8 cellular contexts compared by ENCODE assay signal in the genomic region with DNA sequence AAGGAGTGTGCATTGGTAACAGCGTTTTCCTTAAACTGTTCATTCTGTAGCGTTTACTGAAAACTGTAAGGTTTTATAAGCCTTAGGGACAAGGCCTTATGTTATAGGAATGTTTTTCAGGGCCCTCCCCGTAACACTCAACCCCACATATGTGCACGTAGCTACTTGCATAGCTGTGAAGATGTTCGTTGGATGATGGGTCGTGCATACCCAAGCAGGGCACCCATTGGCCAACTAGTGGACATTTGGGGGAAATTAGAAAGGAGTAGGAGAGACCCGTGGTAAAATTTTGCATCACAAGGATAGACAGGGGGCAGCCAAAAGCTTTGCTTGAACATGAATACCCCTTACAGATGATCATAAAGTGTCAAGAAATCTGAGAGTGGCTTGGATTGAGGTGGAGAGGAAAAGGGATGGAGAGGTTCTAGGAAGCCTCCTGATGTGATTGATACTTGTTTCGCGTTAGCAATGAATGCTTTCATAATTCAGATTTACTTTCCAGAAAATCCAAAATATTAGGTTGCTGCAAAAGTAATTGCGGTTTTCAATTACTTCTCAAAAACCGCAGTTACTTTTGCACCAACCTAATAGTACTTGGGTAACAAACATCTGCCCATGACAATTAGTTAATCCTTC. TPM values are rescaled to one million over a fixed set of nuclear protein-coding genes. Genes with fewer than 3 reads are reported as not detected.
DNase-seq lines count a peak whose midpoint lies in the region; ATAC-seq and TF ChIP-seq lines count a peak whose summit lies in the region.

No MANE protein-coding gene starts in this region.

- H3K18ac ChIP-seq in IMR-90 (ENCODE audit: low read depth, low read length) = no peak overlapping the region

- peak overlapping the region; percentile 7; the same call in 1 of the 2 replicates for H4K5ac ChIP-seq in IMR-90 (ENCODE audit: low read depth, low read length)

- intact Hi-C loops in IMR-90 (cut with micrococcal nuclease) = no loop called here

- H2AFZ ChIP-seq in IMR-90 (replicated peaks; ENCODE audit: low read length, poor library complexity) = peak overlapping the region; percentile 77

- dilution Hi-C loops in IMR-90 (cut with HindIII; ENCODE audit: low sequenced_read_pairs, unreplicated experiment) = no loop called here

- H3K9me3 ChIP-seq in IMR-90 (ENCODE audit: control insufficient read depth, insufficient read depth, low read length) = no peaks in the 10 kb centered on the region
- H3K9me3 ChIP-seq in iPS-15b (ENCODE audit: control insufficient read depth, insufficient read depth, low read length) = no peaks in the 10 kb centered on the region

- peaks cover 3% of the 10 kb centered on the region; the same call in 1 of the 2 replicates for H3K36me3 ChIP-seq in IMR-90 (ENCODE audit: control insufficient read depth, insufficient read depth, low read length)
- H3K36me3 ChIP-seq in iPS-15b (ENCODE audit: control insufficient read depth, insufficient read depth, low read length) = no peaks in the 10 kb centered on the region

- ATAC-seq in GM21367 (IDR thresholded peaks at IDR 0.05; ENCODE audit: unreplicated experiment) = peak; percentile 43
- peak; percentile 46 for ATAC-seq in IMR-90 (ENCODE audit: low read depth)
- ATAC-seq in HG03108 (IDR thresholded peaks at IDR 0.05; ENCODE audit: unreplicated experiment) = no peak

- DNase-seq in ELR (ENCODE audit: low read depth) = peak; percentile 83
- peak; percentile 73 for DNase-seq in IMR-90
- peak; percentile 38 to 68 for DNase-seq in SHP77 (lab: John Stamatoyannopoulos, UW)
- peak; percentile 25 for DNase-seq in brain pericyte (ENCODE audit: low read depth, low spot score)
- peak; percentile 36 for DNase-seq in skeletal muscle cell (ENCODE audit: low read depth)

- peak overlapping the region; percentile 87; the same call in 1 of the 2 replicates for H3K23ac ChIP-seq in IMR-90 (ENCODE audit: low read depth, low read length)

- H3K79me1 ChIP-seq in IMR-90 (ENCODE audit: low read depth in 1 of 2, low read length in 2 of 2) = peaks cover 12 to 41% of the 10 kb centered on the region in 2 experiments; a peak in 3 of 4 replicates

- H4K20me1 ChIP-seq in IMR-90 (ENCODE audit: insufficient read depth, low read length) = peaks cover 8% of the 10 kb centered on the region; the same call in 1 of the 2 replicates

- no peak overlapping the region for H4K91ac ChIP-seq in IMR-90 (ENCODE audit: insufficient read depth, low read depth, low read length)

- TF ChIP-seq CTCF in IMR-90 (conservative IDR thresholded peaks at IDR 0.05; ENCODE audit: low read depth, low read length) = peak; percentile 53

- H3K27me3 ChIP-seq in IMR-90 (ENCODE audit: control insufficient read depth, insufficient read depth, low read length) (no peaks in the 10 kb centered on the region), iPS-15b (ENCODE audit: control insufficient read depth, insufficient read depth, low read length) (no peaks in the 10 kb centered on the region)

- H3K27ac ChIP-seq in IMR-90 (ENCODE audit: insufficient read depth, low read length) = no peak overlapping the region

- no peak overlapping the region for H4K8ac ChIP-seq in IMR-90 (ENCODE audit: low read depth in 2 of 2, low read length in 2 of 2)

- peak overlapping the region; percentile 37 for H2BK5ac ChIP-seq in IMR-90 (ENCODE audit: low read depth, low read length, poor library complexity, severe bottlenecking)

- no peak for TF ChIP-seq POLR2A in IMR-90 (IDR thresholded peaks at IDR 0.05; ENCODE audit: low read depth, low read length)

- peaks cover 1% of the 10 kb centered on the region; the same call in 1 of the 2 replicates for H3K4me1 ChIP-seq in IMR-90 (ENCODE audit: control insufficient read depth, insufficient read depth, low read length)
- no peaks in the 10 kb centered on the region for H3K4me1 ChIP-seq in iPS-15b (ENCODE audit: control insufficient read depth, insufficient read depth, low read length)

- peak overlapping the region; percentile 87 for H3K14ac ChIP-seq in IMR-90 (replicated peaks; ENCODE audit: low read depth, low read length)

- H3K4me3 ChIP-seq in IMR-90 (ENCODE audit: insufficient read depth, low read depth, low read length) (peak overlapping the region; percentile 97), iPS-15b (ENCODE audit: low read depth, low read length) (peak overlapping the region; percentile 80), skeletal muscle cell (ENCODE audit: low read depth, low read length) (peak overlapping the region; percentile 87)

- BruUV-seq in IMR-90 (replicated peaks; lab: Mats Ljungman, UMichigan) = no TSS peak

- H2BK120ac ChIP-seq in IMR-90 (ENCODE audit: low read depth, low read length) = no peak overlapping the region; the same call in 1 of the 2 replicates

- 0 out of 2 replicates have a peak, but pooled peaks cover 5% of the 10 kb centered on the region for H3K9me1 ChIP-seq in IMR-90 (ENCODE audit: insufficient read depth, low read length)

- no peak overlapping the region for H2BK15ac ChIP-seq in IMR-90 (ENCODE audit: low read depth, low read length)

- H2AK9ac ChIP-seq in IMR-90 (replicated peaks; ENCODE audit: low read depth, low read length, poor library complexity) = peak overlapping the region; percentile 25

- peak; percentile 29 for TF ChIP-seq RAD21 in IMR-90 (IDR thresholded peaks at IDR 0.05; ENCODE audit: low read length)

- H2BK20ac ChIP-seq in IMR-90 (ENCODE audit: low read depth, low read length) = peak overlapping the region; percentile 55; the same call in 1 of the 2 replicates

- in situ Hi-C loops in IMR-90 (cut with MboI; ENCODE audit: low sequenced_read_pairs) = no loop called here

- POLR2A ChIA-PET in IMR-90 (lab: Charles Lee; ENCODE audit: unreplicated experiment) = no interaction called here

- CTCF ChIA-PET in IMR-90 (lab: Yijun Ruan, JAX) = interaction anchor here (1.0 kb wide), 1 partner anchor 26 kb away, joined by 6 read pairs; no protein-coding TSS in a partner anchor

- H3K4ac ChIP-seq in IMR-90 (ENCODE audit: low read depth, low read length) = peak overlapping the region; percentile 68

- no peak overlapping the region for H2AK5ac ChIP-seq in IMR-90 (ENCODE audit: low read depth, low read length)

- peak overlapping the region; percentile 94 for H3K4me2 ChIP-seq in IMR-90 (ENCODE audit: low read depth, low read length)

- peak overlapping the region; percentile 9; the same call in 1 of the 2 replicates for H3K56ac ChIP-seq in IMR-90 (ENCODE audit: extremely low read depth, insufficient read depth, low read length)

- 27% methylated on average over 3 of the region's 11 CpGs; no CpG with 5 or more reads in 1 of the 2 experiments for WGBS in IMR-90 (ENCODE audit: extremely low coverage in 2 of 2, insufficient read length in 1 of 2), 2 experiments

- peak overlapping the region; percentile 69; the same call in 1 of the 2 replicates for H3K9ac ChIP-seq in IMR-90 (ENCODE audit: low read depth, low read length)
- no peak overlapping the region for H3K9ac ChIP-seq in iPS-15b (ENCODE audit: low read depth, low read length)

TF ChIP-seq in IMR-90, 13 proteins besides CTCF, POLR2A, EP300 and RAD21:
- TF ChIP-seq NFE2L2 (IDR thresholded peaks at IDR 0.05; ENCODE audit: low read depth, low read length) = no peak
- no peak for TF ChIP-seq FOS (IDR thresholded peaks at IDR 0.05; ENCODE audit: low read depth, low read length)
- TF ChIP-seq MAZ (IDR thresholded peaks at IDR 0.05; ENCODE audit: borderline replicate concordance, low read depth, low read length) = 0 out of 2 replicates have a peak, but pooled peaks have one; percentile 10
- TF ChIP-seq, protein P1, sequence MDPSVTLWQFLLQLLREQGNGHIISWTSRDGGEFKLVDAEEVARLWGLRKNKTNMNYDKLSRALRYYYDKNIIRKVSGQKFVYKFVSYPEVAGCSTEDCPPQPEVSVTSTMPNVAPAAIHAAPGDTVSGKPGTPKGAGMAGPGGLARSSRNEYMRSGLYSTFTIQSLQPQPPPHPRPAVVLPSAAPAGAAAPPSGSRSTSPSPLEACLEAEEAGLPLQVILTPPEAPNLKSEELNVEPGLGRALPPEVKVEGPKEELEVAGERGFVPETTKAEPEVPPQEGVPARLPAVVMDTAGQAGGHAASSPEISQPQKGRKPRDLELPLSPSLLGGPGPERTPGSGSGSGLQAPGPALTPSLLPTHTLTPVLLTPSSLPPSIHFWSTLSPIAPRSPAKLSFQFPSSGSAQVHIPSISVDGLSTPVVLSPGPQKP (IDR thresholded peaks at IDR 0.05; ENCODE audit: borderline replicate concordance, low read depth, low read length) = no peak
- no peak for TF ChIP-seq RFX5 (IDR thresholded peaks at IDR 0.05; ENCODE audit: low read depth, low read length)
- TF ChIP-seq SMC3 (IDR thresholded peaks at IDR 0.05; ENCODE audit: low read depth, low read length) = 0 out of 2 replicates have a peak, but pooled peaks have one; percentile 25
- TF ChIP-seq MXI1 (IDR thresholded peaks at IDR 0.05; ENCODE audit: borderline replicate concordance, low read depth, low read length) = no peak
- TF ChIP-seq MAFK (IDR thresholded peaks at IDR 0.05; ENCODE audit: low read depth, low read length) = no peak
TF ChIP-seq in IMR-90: peak in this region for 2.

RNA-seq across cellular contexts. Expression of a gene that starts 0.9 kb away (rescaled TPM):
- 6.8 and 8.3 TPM in 2 replicates for total RNA-seq in IMR-90 (2012; rRNA removed)
- polyA plus RNA-seq in IMR-90 (2012; rRNA removed) = 8.2 and 10.3 TPM in 2 replicates
- 1.8 and 2.7 TPM in 2 replicates for polyA plus RNA-seq in IMR-90 (2012; cell fraction: cytosol; rRNA removed)
- polyA plus RNA-seq in IMR-90 (2012; cell fraction: nucleus; rRNA removed; ENCODE audit: low replicate concordance) = 12.8 and 52.9 TPM in 2 replicates

Comparison
In these comparisons a context has a peak if more than half of its experiments do, and no peak if none do; other contexts are left out.
1. DNase-seq: peak in every context shown above with its lines; median percentile 83 in ELR; 73 in IMR-90; 53 in SHP77; 36 in skeletal muscle cell; 25 in brain pericyte.